Comparison of ENCODE assay signal across 1 cellular context in the genomic region with DNA sequence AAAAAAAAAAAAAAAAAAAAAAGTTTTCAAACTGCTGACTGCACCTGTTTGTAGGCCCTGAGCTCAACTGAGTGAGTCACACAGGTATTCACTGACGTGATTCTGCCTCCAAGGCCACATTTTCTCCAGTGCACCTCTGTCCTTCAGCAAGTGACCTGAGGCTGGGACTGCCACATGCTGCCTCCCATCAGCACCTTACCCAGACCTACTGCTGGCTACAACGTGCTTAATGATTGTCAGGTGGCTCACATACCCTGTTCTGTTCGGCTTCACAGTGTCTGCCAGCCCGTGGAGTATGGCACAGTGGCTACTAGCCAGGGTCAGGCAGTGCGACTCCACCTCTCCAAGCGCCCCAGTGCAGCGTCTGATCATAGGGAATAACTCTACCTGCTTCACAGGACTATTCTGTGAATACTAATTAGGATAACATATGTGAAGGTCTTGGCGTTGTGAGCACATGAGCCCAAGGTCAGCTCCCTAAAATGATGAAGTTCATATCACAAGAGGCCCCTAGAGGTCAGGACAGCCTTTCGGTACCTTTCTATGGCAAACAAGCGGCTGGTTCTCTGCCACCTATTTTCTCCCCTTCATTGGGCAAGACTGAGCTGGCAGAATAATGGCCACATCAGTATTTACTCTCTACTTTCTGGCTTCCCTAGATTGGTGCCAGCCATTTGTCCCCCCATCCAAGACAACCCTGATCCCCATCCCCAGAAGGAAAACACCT.
A peak's percentile ranks its signal among the peaks of the same experiment; 100 is the strongest.
TF ChIP-seq lines count a peak whose summit lies in the region.

No MANE protein-coding gene starts in this region.

TF ChIP-seq in HepG2, 621 proteins besides CTCF, POLR2A, EP300 and RAD21 (continued from another document and continues in another):
- TF ChIP-seq, protein P1, sequence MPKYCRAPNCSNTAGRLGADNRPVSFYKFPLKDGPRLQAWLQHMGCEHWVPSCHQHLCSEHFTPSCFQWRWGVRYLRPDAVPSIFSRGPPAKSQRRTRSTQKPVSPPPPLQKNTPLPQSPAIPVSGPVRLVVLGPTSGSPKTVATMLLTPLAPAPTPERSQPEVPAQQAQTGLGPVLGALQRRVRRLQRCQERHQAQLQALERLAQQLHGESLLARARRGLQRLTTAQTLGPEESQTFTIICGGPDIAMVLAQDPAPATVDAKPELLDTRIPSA (CRISPR knock-in tag; IDR thresholded peaks at IDR 0.05; ENCODE audit: borderline replicate concordance): peak; percentile 82; the same call in 1 of the 2 replicates
- TF ChIP-seq CBX2 (IDR thresholded peaks at IDR 0.05; ENCODE audit: low read depth, low read length): no peak
- TF ChIP-seq CBX2 (CRISPR knock-in tag; IDR thresholded peaks at IDR 0.05; ENCODE audit: low read depth): no peak
- TF ChIP-seq MXD4 (CRISPR knock-in tag; IDR thresholded peaks at IDR 0.05): peak; percentile 45; the same call in 1 of the 2 replicates
- TF ChIP-seq ZNF326 (CRISPR knock-in tag; IDR thresholded peaks at IDR 0.05; ENCODE audit: borderline replicate concordance): no peak
- no peak for TF ChIP-seq HOXA5 (CRISPR knock-in tag; IDR thresholded peaks at IDR 0.05)
- TF ChIP-seq AGO2 (optimal IDR thresholded peaks at IDR 0.05; ENCODE audit: low read depth, low read length): no peak
- no peak for TF ChIP-seq MXD1 (CRISPR knock-in tag; IDR thresholded peaks at IDR 0.05)
- peak; percentile 47 for TF ChIP-seq ZNF687 (CRISPR knock-in tag; IDR thresholded peaks at IDR 0.05)
- no peak for TF ChIP-seq ZGPAT (CRISPR knock-in tag; IDR thresholded peaks at IDR 0.05)
- TF ChIP-seq, protein P2, sequence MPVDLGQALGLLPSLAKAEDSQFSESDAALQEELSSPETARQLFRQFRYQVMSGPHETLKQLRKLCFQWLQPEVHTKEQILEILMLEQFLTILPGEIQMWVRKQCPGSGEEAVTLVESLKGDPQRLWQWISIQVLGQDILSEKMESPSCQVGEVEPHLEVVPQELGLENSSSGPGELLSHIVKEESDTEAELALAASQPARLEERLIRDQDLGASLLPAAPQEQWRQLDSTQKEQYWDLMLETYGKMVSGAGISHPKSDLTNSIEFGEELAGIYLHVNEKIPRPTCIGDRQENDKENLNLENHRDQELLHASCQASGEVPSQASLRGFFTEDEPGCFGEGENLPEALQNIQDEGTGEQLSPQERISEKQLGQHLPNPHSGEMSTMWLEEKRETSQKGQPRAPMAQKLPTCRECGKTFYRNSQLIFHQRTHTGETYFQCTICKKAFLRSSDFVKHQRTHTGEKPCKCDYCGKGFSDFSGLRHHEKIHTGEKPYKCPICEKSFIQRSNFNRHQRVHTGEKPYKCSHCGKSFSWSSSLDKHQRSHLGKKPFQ (CRISPR knock-in tag; IDR thresholded peaks at IDR 0.05; ENCODE audit: insufficient replicate concordance): no peak
- peak; percentile 53 to 55; a peak in 2 of 4 replicates for TF ChIP-seq MAFK (conservative IDR thresholded peaks at IDR 0.05 in 1 of 2, IDR thresholded peaks at IDR 0.05 in 1 of 2; ENCODE audit: low read length in 2 of 2)
- TF ChIP-seq, protein P3, sequence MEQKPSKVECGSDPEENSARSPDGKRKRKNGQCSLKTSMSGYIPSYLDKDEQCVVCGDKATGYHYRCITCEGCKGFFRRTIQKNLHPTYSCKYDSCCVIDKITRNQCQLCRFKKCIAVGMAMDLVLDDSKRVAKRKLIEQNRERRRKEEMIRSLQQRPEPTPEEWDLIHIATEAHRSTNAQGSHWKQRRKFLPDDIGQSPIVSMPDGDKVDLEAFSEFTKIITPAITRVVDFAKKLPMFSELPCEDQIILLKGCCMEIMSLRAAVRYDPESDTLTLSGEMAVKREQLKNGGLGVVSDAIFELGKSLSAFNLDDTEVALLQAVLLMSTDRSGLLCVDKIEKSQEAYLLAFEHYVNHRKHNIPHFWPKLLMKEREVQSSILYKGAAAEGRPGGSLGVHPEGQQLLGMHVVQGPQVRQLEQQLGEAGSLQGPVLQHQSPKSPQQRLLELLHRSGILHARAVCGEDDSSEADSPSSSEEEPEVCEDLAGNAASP (CRISPR knock-in tag; IDR thresholded peaks at IDR 0.05; ENCODE audit: borderline replicate concordance): no peak
- TF ChIP-seq ZNF550 (CRISPR knock-in tag; IDR thresholded peaks at IDR 0.05; ENCODE audit: borderline replicate concordance): no peak
- TF ChIP-seq ZSCAN9 (CRISPR knock-in tag; IDR thresholded peaks at IDR 0.05; ENCODE audit: borderline replicate concordance): 0 out of 2 replicates have a peak, but pooled peaks have one; percentile 36
- TF ChIP-seq, protein P4, sequence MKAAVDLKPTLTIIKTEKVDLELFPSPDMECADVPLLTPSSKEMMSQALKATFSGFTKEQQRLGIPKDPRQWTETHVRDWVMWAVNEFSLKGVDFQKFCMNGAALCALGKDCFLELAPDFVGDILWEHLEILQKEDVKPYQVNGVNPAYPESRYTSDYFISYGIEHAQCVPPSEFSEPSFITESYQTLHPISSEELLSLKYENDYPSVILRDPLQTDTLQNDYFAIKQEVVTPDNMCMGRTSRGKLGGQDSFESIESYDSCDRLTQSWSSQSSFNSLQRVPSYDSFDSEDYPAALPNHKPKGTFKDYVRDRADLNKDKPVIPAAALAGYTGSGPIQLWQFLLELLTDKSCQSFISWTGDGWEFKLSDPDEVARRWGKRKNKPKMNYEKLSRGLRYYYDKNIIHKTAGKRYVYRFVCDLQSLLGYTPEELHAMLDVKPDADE (CRISPR knock-in tag; IDR thresholded peaks at IDR 0.05): 0 out of 2 replicates have a peak, but pooled peaks have one; percentile 21
- 0 out of 2 replicates have a peak, but pooled peaks have one; percentile 40 for TF ChIP-seq ZNF747 (CRISPR knock-in tag; IDR thresholded peaks at IDR 0.05; ENCODE audit: borderline replicate concordance)
- no peak for TF ChIP-seq ZNF451 (CRISPR knock-in tag; IDR thresholded peaks at IDR 0.05)
- TF ChIP-seq SOX5 (CRISPR knock-in tag; IDR thresholded peaks at IDR 0.05; ENCODE audit: borderline replicate concordance): no peak
- TF ChIP-seq, protein P5, sequence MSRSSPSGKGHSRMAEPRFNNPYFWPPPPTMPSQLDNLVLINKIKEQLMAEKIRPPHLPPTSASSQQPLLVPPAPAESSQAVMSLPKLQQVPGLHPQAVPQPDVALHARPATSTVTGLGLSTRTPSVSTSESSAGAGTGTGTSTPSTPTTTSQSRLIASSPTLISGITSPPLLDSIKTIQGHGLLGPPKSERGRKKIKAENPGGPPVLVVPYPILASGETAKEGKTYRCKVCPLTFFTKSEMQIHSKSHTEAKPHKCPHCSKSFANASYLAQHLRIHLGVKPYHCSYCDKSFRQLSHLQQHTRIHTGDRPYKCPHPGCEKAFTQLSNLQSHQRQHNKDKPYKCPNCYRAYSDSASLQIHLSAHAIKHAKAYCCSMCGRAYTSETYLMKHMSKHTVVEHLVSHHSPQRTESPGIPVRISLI (CRISPR knock-in tag; IDR thresholded peaks at IDR 0.05; ENCODE audit: borderline replicate concordance): 0 out of 2 replicates have a peak, but pooled peaks have one; percentile 33
- TF ChIP-seq, protein P6, sequence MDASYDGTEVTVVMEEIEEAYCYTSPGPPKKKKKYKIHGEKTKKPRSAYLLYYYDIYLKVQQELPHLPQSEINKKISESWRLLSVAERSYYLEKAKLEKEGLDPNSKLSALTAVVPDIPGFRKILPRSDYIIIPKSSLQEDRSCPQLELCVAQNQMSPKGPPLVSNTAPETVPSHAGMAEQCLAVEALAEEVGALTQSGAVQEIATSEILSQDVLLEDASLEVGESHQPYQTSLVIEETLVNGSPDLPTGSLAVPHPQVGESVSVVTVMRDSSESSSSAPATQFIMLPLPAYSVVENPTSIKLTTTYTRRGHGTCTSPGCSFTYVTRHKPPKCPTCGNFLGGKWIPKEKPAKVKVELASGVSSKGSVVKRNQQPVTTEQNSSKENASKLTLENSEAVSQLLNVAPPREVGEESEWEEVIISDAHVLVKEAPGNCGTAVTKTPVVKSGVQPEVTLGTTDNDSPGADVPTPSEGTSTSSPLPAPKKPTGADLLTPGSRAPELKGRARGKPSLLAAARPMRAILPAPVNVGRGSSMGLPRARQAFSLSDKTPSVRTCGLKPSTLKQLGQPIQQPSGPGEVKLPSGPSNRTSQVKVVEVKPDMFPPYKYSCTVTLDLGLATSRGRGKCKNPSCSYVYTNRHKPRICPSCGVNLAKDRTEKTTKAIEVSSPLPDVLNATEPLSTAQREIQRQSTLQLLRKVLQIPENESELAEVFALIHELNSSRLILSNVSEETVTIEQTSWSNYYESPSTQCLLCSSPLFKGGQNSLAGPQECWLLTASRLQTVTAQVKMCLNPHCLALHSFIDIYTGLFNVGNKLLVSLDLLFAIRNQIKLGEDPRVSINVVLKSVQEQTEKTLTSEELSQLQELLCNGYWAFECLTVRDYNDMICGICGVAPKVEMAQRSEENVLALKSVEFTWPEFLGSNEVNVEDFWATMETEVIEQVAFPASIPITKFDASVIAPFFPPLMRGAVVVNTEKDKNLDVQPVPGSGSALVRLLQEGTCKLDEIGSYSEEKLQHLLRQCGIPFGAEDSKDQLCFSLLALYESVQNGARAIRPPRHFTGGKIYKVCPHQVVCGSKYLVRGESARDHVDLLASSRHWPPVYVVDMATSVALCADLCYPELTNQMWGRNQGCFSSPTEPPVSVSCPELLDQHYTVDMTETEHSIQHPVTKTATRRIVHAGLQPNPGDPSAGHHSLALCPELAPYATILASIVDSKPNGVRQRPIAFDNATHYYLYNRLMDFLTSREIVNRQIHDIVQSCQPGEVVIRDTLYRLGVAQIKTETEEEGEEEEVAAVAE (CRISPR knock-in tag; IDR thresholded peaks at IDR 0.05; ENCODE audit: borderline replicate concordance): no peak
- no peak for TF ChIP-seq ZBTB20 (CRISPR knock-in tag; IDR thresholded peaks at IDR 0.05; ENCODE audit: borderline replicate concordance, low read depth)
- no peak for TF ChIP-seq LCORL (IDR thresholded peaks at IDR 0.05)
- 0 out of 2 replicates have a peak, but pooled peaks have one; percentile 40 for TF ChIP-seq LCORL (CRISPR knock-in tag; IDR thresholded peaks at IDR 0.05)
- TF ChIP-seq ZNF331 (CRISPR knock-in tag; IDR thresholded peaks at IDR 0.05): no peak
